ENCODE assay signal across 8 cellular contexts in genomic region chr2:181456660-181457120, GRCh38. TPM values are rescaled to one million over a fixed set of nuclear protein-coding genes. Genes with fewer than 3 reads are reported as not detected.
DNase-seq lines count a peak whose midpoint lies in the region; ATAC-seq lines count a peak whose summit lies in the region.

No MANE protein-coding gene starts in this region.

- CTCF ChIA-PET in activated CD4-positive, alpha-beta T cell treated with anti-CD3 and anti-CD28 coated beads, Interleukin-2, amount 10 ng/mL, durations not matched to agents 7 days and 5 days (lab: Charles Lee) = interaction anchor here (0.6 to 2.9 kb wide), 26 partner anchors 11 to 375 kb away, joined by 3 to 23 read pairs (median 4); no protein-coding TSS in a partner anchor

- H3K27ac Mint-ChIP-seq in activated CD4-positive, alpha-beta T cell treated with anti-CD3 and anti-CD28 coated beads, Interleukin-2, amount 10 ng/mL, durations not matched to agents 7 days and 5 days = peak overlapping the region; percentile 97

- peak overlapping the region; percentile 96 for H3K4me3 ChIP-seq in effector memory CD4-positive, alpha-beta T cell (ENCODE audit: insufficient read depth, low read depth, low read length, poor library complexity, severe bottlenecking)
- peak overlapping the region; percentile 41 to 57 for H3K4me3 ChIP-seq in muscle layer of colon (ENCODE audit: low read depth in 1 of 2, low read length in 2 of 2)

- H3K27me3 ChIP-seq in effector memory CD4-positive, alpha-beta T cell (replicated peaks; ENCODE audit: control insufficient read depth, insufficient read depth, low read length, poor library complexity, severe bottlenecking) = no peaks in the 10 kb centered on the region
- no peaks in the 10 kb centered on the region for H3K27me3 ChIP-seq in muscle layer of colon (ENCODE audit: control insufficient read depth in 1 of 2, insufficient read depth in 2 of 2, low read length in 2 of 2)

- peak overlapping the region; percentile 95 for H3K4me3 Mint-ChIP-seq in activated CD4-positive, alpha-beta T cell treated with anti-CD3 and anti-CD28 coated beads, Interleukin-2, amount 10 ng/mL, durations not matched to agents 7 days and 5 days

- POLR2A ChIA-PET in activated CD4-positive, alpha-beta T cell treated with anti-CD3 and anti-CD28 coated beads, Interleukin-2, amount 10 ng/mL, durations not matched to agents 7 days and 5 days (lab: Charles Lee) = interaction anchor here (0.6 to 2.1 kb wide), 3 partner anchors 146 to 353 kb away, joined by 5 to 16 read pairs (median 7); no protein-coding TSS in a partner anchor

- DNase-seq in EL (peak; percentile 59), nucleus accumbens (lab: John Stamatoyannopoulos, UW) (no peak)
- peak; percentile 87 for DNase-seq in activated CD4-positive, alpha-beta T cell treated with anti-CD3 and anti-CD28 coated beads, Interleukin-2, amount 10 ng/mL, durations not matched to agents 7 days and 5 days
- peak; percentile 65 to 73 (median 67) for DNase-seq in effector memory CD4-positive, alpha-beta T cell
- peak; percentile 50 for DNase-seq in stimulated activated naive CD4-positive, alpha-beta T cell treated with Interleukin-2 at 50 U/mL for 16 hours (lab: John Stamatoyannopoulos, UW)

- peaks cover 43% of the 10 kb centered on the region for H3K4me1 Mint-ChIP-seq in activated CD4-positive, alpha-beta T cell treated with anti-CD3 and anti-CD28 coated beads, Interleukin-2, amount 10 ng/mL, durations not matched to agents 7 days and 5 days

- H3K36me3 ChIP-seq in KOPT-K1 (ENCODE audit: insufficient read depth, low read length) (peaks cover 40% of the 10 kb centered on the region), muscle layer of colon (ENCODE audit: insufficient read depth, low read length) (no peaks in the 10 kb centered on the region)
- H3K36me3 ChIP-seq in effector memory CD4-positive, alpha-beta T cell (ENCODE audit: control insufficient read depth, insufficient read depth, low read length) = no peaks in the 10 kb centered on the region

- H3K27ac ChIP-seq in KOPT-K1 (ENCODE audit: low read depth, low read length, poor library complexity, severe bottlenecking) (peak overlapping the region; percentile 100), muscle layer of colon (ENCODE audit: low read depth, low read length) (no peak overlapping the region)
- H3K27ac ChIP-seq in effector memory CD4-positive, alpha-beta T cell (ENCODE audit: insufficient read depth, low read length, poor library complexity, severe bottlenecking) = peak overlapping the region; percentile 88

- peaks cover 43% of the 10 kb centered on the region for H3K36me3 Mint-ChIP-seq in activated CD4-positive, alpha-beta T cell treated with anti-CD3 and anti-CD28 coated beads, Interleukin-2, amount 10 ng/mL, durations not matched to agents 7 days and 5 days (ENCODE audit: low read depth)

- H3K27me3 Mint-ChIP-seq in activated CD4-positive, alpha-beta T cell treated with anti-CD3 and anti-CD28 coated beads, Interleukin-2, amount 10 ng/mL, durations not matched to agents 7 days and 5 days = no peaks in the 10 kb centered on the region

- peaks cover 3% of the 10 kb centered on the region for H3K9me3 Mint-ChIP-seq in activated CD4-positive, alpha-beta T cell treated with anti-CD3 and anti-CD28 coated beads, Interleukin-2, amount 10 ng/mL, durations not matched to agents 7 days and 5 days

- H3K9ac ChIP-seq in muscle layer of colon (ENCODE audit: low read length) = no peak overlapping the region

- peak; percentile 73 for ATAC-seq in GM21825 (IDR thresholded peaks at IDR 0.05; ENCODE audit: unreplicated experiment)

- H3K4me1 ChIP-seq in effector memory CD4-positive, alpha-beta T cell (ENCODE audit: control insufficient read depth, insufficient read depth, low read length, poor library complexity, severe bottlenecking) = peaks cover 4% of the 10 kb centered on the region
- H3K4me1 ChIP-seq in muscle layer of colon (ENCODE audit: insufficient read depth, low read length) = peaks cover 8% of the 10 kb centered on the region

- no peaks in the 10 kb centered on the region for H3K9me3 ChIP-seq in KOPT-K1 (ENCODE audit: insufficient read depth, low read length, poor library complexity, severe bottlenecking)
- H3K9me3 ChIP-seq in effector memory CD4-positive, alpha-beta T cell (ENCODE audit: control insufficient read depth, low read length) = no peaks in the 10 kb centered on the region
- H3K9me3 ChIP-seq in muscle layer of colon (ENCODE audit: low read length) = no peaks in the 10 kb centered on the region

RNA-seq across cellular contexts. Expression of gene ITGA4, which starts 0.5 kb away (rescaled TPM):
- total RNA-seq in activated CD4-positive, alpha-beta T cell treated with anti-CD3 and anti-CD28 coated beads, Interleukin-2, amount 10 ng/mL, durations not matched to agents 7 days and 5 days = 100 to 1,000 TPM; 160 to 163 TPM

Comparison
In these comparisons a context has a peak if more than half of its experiments do, and no peak if none do; other contexts are left out.
1. DNase-seq: peak in EL (single experiment), activated CD4-positive, alpha-beta T cell treated with anti-CD3 and anti-CD28 coated beads, Interleukin-2, amount 10 ng/mL, durations not matched to agents 7 days and 5 days (single experiment), effector memory CD4-positive, alpha-beta T cell (3 of 3) and stimulated activated naive CD4-positive, alpha-beta T cell treated with Interleukin-2 at 50 U/mL for 16 hours (single experiment); none in nucleus accumbens (0 of 56).